ENCODE assay signal across 8 cellular contexts in the genomic region with DNA sequence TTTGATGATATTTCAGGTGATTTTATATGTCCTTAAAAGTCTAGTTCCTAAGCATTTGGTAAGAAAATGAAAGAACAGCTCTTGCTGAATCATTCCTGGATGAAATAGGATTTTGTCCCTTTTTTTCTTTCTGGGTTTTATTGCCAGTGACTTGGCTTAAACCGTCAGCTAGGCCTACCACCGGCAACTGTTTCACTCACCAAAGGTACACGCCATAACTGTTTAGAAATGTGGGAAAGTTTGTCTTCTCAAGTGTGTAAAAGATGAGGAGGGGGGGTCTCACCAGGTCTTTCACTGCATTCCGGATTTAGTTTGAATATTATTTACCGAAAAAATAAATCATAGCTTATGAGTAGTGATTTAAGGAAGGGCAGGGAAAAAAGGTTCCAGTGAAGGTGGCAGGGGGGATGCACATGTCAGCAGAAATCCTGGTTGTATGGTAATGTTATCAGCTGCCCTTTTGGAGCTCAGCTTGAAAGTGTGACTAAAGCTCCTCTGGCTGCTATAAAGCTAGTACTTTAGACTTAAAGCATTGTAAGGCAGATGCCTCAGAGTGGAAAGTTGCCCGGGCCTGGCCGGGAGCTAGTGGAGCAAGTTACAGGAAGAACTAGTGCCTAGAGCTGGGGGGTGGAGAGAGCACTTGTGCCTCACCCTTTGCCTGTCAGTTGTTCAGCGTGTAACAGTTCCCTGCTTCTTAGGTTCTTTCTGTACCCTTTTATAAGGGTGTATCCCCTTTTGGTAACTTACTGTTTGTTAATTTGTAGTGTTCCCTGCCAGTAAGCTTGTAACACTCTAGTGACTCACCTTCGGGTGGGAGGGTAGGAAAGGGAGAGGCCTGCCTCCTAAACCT. TPM values are rescaled to one million over a fixed set of nuclear protein-coding genes. Genes with fewer than 3 reads are reported as not detected.
DNase-seq lines count a peak whose midpoint lies in the region; ATAC-seq lines count a peak whose summit lies in the region.

No MANE protein-coding gene starts in this region.

- DNase-seq in ELF-1 (ENCODE audit: low read depth, low spot score) (peak; percentile 74), NCI-H446 (lab: John Stamatoyannopoulos, UW) (peak; percentile 41 to 84), Right ventricle myocardium inferior (ENCODE audit: missing footprints) (peak; percentile 83), pons (ENCODE audit: low spot score) (peak; percentile 84), cerebellum (ENCODE audit: low spot score) (no peak)
- peak; percentile 86 for DNase-seq in activated naive CD4-positive, alpha-beta T cell treated with anti-CD3 and anti-CD28 coated beads for 36 hours

- peak; percentile 30 for ATAC-seq in Right ventricle myocardium inferior
- no peak for ATAC-seq in HG03139 (IDR thresholded peaks at IDR 0.05; ENCODE audit: unreplicated experiment)
- no peak for ATAC-seq in HG02973 (IDR thresholded peaks at IDR 0.05; ENCODE audit: unreplicated experiment)

- peaks cover 55% of the 10 kb centered on the region for H3K4me1 Mint-ChIP-seq in activated naive CD4-positive, alpha-beta T cell treated with anti-CD3 and anti-CD28 coated beads for 36 hours (ENCODE audit: low read depth)

- H3K9me3 Mint-ChIP-seq in activated naive CD4-positive, alpha-beta T cell treated with anti-CD3 and anti-CD28 coated beads for 36 hours: no peaks in the 10 kb centered on the region

- intact Hi-C loops in activated naive CD4-positive, alpha-beta T cell treated with anti-CD3 and anti-CD28 coated beads for 36 hours (cut with micrococcal nuclease): loop anchor here (2.0 to 10.0 kb wide), 8 partner anchors 15 to 1619 kb away; a partner anchor contains a TSS
- intact Hi-C loops in Right ventricle myocardium inferior (cut with DNase I): loop anchor here (2.0 kb wide), 2 partner anchors 39 to 101 kb away; no protein-coding TSS in a partner anchor

- H3K36me3 Mint-ChIP-seq in activated naive CD4-positive, alpha-beta T cell treated with anti-CD3 and anti-CD28 coated beads for 36 hours (ENCODE audit: low read depth): peaks cover 28% of the 10 kb centered on the region

- peak overlapping the region; percentile 92 for H3K4me3 Mint-ChIP-seq in activated naive CD4-positive, alpha-beta T cell treated with anti-CD3 and anti-CD28 coated beads for 36 hours

- peak overlapping the region; percentile 95 for H3K27ac Mint-ChIP-seq in activated naive CD4-positive, alpha-beta T cell treated with anti-CD3 and anti-CD28 coated beads for 36 hours

- CTCF ChIA-PET in activated naive CD4-positive, alpha-beta T cell treated with anti-CD3 and anti-CD28 coated beads for 36 hours (lab: Charles Lee): interaction anchor here (0.6 to 3.4 kb wide), 10 partner anchors 8 to 325 kb away, joined by 3 to 18 read pairs (median 4); no protein-coding TSS in a partner anchor

- no peaks in the 10 kb centered on the region for H3K27me3 Mint-ChIP-seq in activated naive CD4-positive, alpha-beta T cell treated with anti-CD3 and anti-CD28 coated beads for 36 hours (ENCODE audit: low read depth)

RNA-seq across cellular contexts. Expression of a gene that starts 3.1 kb away (rescaled TPM):
- total RNA-seq in activated naive CD4-positive, alpha-beta T cell treated with anti-CD3 and anti-CD28 coated beads for 36 hours: 100 to 1,000 TPM; 360 to 370 TPM
- 298 TPM for total RNA-seq in Right ventricle myocardium inferior
- total RNA-seq in cerebellum: 69.9 TPM
